ENCODE assay signal across 8 cellular contexts in the genomic region with DNA sequence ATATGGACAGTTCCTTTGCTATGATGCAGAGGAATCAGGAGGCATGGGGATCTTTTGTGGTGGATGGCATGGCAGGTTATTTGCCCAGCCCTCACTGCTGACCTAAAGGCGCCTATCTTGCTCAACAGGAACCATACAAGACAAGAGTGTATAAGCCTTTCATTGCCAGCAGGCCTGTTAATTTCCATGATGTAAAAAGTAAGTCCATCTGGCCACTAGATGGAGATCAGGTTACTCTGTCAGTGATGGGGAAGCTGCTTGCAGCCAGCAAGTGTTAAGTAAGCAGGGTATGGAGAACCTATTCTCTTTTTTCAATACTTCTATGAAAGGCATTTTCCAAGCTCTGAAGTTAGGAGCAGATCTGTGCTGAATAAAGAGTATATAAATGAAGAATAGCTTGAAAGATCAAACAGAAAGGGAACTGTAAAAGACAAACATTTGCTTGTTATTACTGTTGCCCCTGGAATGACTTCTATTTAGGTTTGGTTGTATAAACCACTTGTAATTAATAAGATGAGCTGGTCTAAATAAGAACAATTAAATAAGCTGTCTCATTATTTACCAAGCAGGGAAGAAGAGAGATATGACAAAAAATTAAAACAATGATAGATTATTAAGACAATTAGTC.
DNase-seq lines count a peak whose midpoint lies in the region; ATAC-seq and TF ChIP-seq lines count a peak whose summit lies in the region.

No MANE protein-coding gene starts in this region.

- no peaks in the 10 kb centered on the region for H3F3A ChIP-seq in neural cell (ENCODE audit: insufficient read depth, low read length, poor library complexity, severe bottlenecking)

- H3K27ac ChIP-seq in neural cell (ENCODE audit: low read length), result no peak overlapping the region

- peak; percentile 80 for TF ChIP-seq CTCF in fibroblast of villous mesenchyme (IDR thresholded peaks at IDR 0.05; ENCODE audit: insufficient read depth, low read depth, low read length)
- TF ChIP-seq CTCF in neural cell (IDR thresholded peaks at IDR 0.05; ENCODE audit: poor library complexity, severe bottlenecking), result peak; percentile 81

- H3K27me3 Mint-ChIP-seq in activated CD4-positive, alpha-beta T cell treated with anti-CD3 and anti-CD28 coated beads, Interleukin-2, amount 10 ng/mL, durations not matched to agents 7 days and 5 days, result no peaks in the 10 kb centered on the region

- H3K79me2 ChIP-seq in neural cell (replicated peaks; ENCODE audit: insufficient read depth, low read length), result no peaks in the 10 kb centered on the region

- no peaks in the 10 kb centered on the region for H4K20me1 ChIP-seq in neural cell (ENCODE audit: insufficient read depth)

- H3K4me2 ChIP-seq in neural cell (ENCODE audit: low read length), result no peak overlapping the region

- no peak overlapping the region for H3K4me3 ChIP-seq in fibroblast of villous mesenchyme (ENCODE audit: low read depth, low read length)
- H3K4me3 ChIP-seq in neural cell (ENCODE audit: low read length), result no peak overlapping the region

- POLR2A ChIA-PET in activated CD4-positive, alpha-beta T cell treated with anti-CD3 and anti-CD28 coated beads, Interleukin-2, amount 10 ng/mL, durations not matched to agents 7 days and 5 days (lab: Charles Lee), result no interaction called here

- no peaks in the 10 kb centered on the region for H3K9me3 ChIP-seq in neural cell (ENCODE audit: low read length)

- H3K36me3 ChIP-seq in neural cell (ENCODE audit: insufficient read depth, low read length), result no peaks in the 10 kb centered on the region

- H3K27ac Mint-ChIP-seq in activated CD4-positive, alpha-beta T cell treated with anti-CD3 and anti-CD28 coated beads, Interleukin-2, amount 10 ng/mL, durations not matched to agents 7 days and 5 days, result no peak overlapping the region

- TF ChIP-seq EP300 in neural cell (conservative IDR thresholded peaks at IDR 0.05; ENCODE audit: poor library complexity, severe bottlenecking), result no peak

- H3K9me3 Mint-ChIP-seq in activated CD4-positive, alpha-beta T cell treated with anti-CD3 and anti-CD28 coated beads, Interleukin-2, amount 10 ng/mL, durations not matched to agents 7 days and 5 days, result no peaks in the 10 kb centered on the region

- H3K9me2 ChIP-seq in neural cell (ENCODE audit: insufficient read depth, low read length), result no peaks in the 10 kb centered on the region

- no peak overlapping the region for H3K9ac ChIP-seq in neural cell (ENCODE audit: low read length)

- H3K27me3 ChIP-seq in neural cell (ENCODE audit: insufficient read depth, low read depth, low read length), result no peaks in the 10 kb centered on the region

- no peaks in the 10 kb centered on the region for H3K36me3 Mint-ChIP-seq in activated CD4-positive, alpha-beta T cell treated with anti-CD3 and anti-CD28 coated beads, Interleukin-2, amount 10 ng/mL, durations not matched to agents 7 days and 5 days (ENCODE audit: low read depth)

- CTCF ChIA-PET in activated CD4-positive, alpha-beta T cell treated with anti-CD3 and anti-CD28 coated beads, Interleukin-2, amount 10 ng/mL, durations not matched to agents 7 days and 5 days (lab: Charles Lee), result interaction anchor here (1.0 to 2.6 kb wide), 9 partner anchors 9 to 469 kb away, joined by 3 to 10 read pairs (median 5); no protein-coding TSS in a partner anchor

- DNase-seq in DMS 273 treated with DMSO at 0.1 percent for 48 hours (lab: John Stamatoyannopoulos, UW) (peak; percentile 62), GM19240 (ENCODE audit: insufficient read length, low spot score) (peak; percentile 14), NCI-H446 treated with DMSO at 0.1 percent for 48 hours (lab: John Stamatoyannopoulos, UW) (peak; percentile 82), fibroblast of villous mesenchyme (ENCODE audit: low read depth) (peak; percentile 98), GOT3 (lab: John Stamatoyannopoulos, UW) (no peak)
- DNase-seq in activated CD4-positive, alpha-beta T cell treated with anti-CD3 and anti-CD28 coated beads, Interleukin-2, amount 10 ng/mL, durations not matched to agents 7 days and 5 days, result peak; percentile 66

- no peak overlapping the region for H2AFZ ChIP-seq in neural cell (ENCODE audit: low read depth, low read length)

- peak; percentile 77 for ATAC-seq in HG03442 (IDR thresholded peaks at IDR 0.05; ENCODE audit: unreplicated experiment)

- no peaks in the 10 kb centered on the region for H3K4me1 Mint-ChIP-seq in activated CD4-positive, alpha-beta T cell treated with anti-CD3 and anti-CD28 coated beads, Interleukin-2, amount 10 ng/mL, durations not matched to agents 7 days and 5 days

- H3K4me3 Mint-ChIP-seq in activated CD4-positive, alpha-beta T cell treated with anti-CD3 and anti-CD28 coated beads, Interleukin-2, amount 10 ng/mL, durations not matched to agents 7 days and 5 days, result no peak overlapping the region

- peak; percentile 82 for TF ChIP-seq RAD21 in neural cell (conservative IDR thresholded peaks at IDR 0.05)

TF ChIP-seq in neural cell, 6 proteins besides CTCF, POLR2A, EP300 and RAD21:
- TF ChIP-seq REST (IDR thresholded peaks at IDR 0.05; ENCODE audit: borderline replicate concordance) (no peak), MXI1 (conservative IDR thresholded peaks at IDR 0.05; ENCODE audit: poor library complexity, severe bottlenecking) (no peak), EZH2 (IDR thresholded peaks at IDR 0.05; ENCODE audit: borderline replicate concordance, insufficient read depth, low read length, poor library complexity, severe bottlenecking) (no peak), SMC3 (conservative IDR thresholded peaks at IDR 0.05; ENCODE audit: poor library complexity) (peak; percentile 85), POLR2AphosphoS5 (IDR thresholded peaks at IDR 0.05) (no peak), TAF1 (IDR thresholded peaks at IDR 0.05; ENCODE audit: low read depth) (no peak)
